ENCODE assay signal across 9 cellular contexts in the genomic region with DNA sequence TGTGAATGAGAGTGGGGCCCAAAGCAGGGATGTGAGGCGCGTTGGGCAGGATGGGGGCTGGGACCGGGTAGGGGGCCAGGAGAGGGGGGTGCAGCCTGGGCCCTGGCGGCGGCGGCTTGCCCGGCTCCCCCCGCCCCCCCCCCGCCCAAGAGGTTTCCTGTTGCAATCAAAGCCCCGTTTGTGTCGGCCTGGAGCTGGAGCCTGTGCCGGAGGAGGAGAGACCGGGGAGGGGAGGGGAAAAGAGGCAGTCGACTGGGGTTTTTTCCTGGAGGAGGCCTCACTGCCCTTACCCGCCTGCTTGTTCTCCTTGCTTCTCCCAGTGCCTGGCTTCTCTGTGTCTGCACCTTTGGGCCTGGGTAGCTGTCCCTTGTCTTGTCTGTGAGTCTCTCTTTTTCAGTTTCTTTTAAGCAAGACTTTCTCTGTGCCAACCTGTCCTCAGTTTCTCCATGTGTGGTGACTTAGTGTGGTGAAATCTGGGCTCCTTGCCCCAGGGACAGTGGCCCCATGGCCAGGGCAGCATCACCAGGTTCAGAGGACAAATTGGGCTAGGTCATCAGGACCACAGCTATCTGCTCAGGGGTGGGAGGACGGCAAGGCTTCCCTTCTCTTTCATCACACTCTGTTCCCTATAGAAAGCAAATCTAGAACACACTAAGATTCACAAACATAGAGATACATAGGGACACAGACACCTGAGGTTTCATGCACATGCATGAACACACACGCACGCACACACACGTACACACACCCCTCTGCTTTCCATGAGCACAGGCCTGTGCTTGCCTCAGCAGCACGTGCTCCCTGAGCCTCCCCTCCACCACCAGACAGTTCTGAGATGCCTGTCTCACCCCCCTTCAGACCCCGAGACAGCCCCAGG. TPM values are rescaled to one million over a fixed set of nuclear protein-coding genes. Genes with fewer than 3 reads are reported as not detected.
DNase-seq lines count a peak whose midpoint lies in the region; ATAC-seq and TF ChIP-seq lines count a peak whose summit lies in the region.
"Had no signal": no experiment of that assay in that cellular context is flagged by ENCODE, and none has a peak within 500 bp of the region (broad histone marks: within the 10 kb centered on the region; RNA-seq: fewer than 3 reads in every experiment).

No MANE protein-coding gene starts in this region.

- H3K4me1 Mint-ChIP-seq in immature natural killer cell = peaks cover 46 to 52% of the 10 kb centered on the region in 2 donors

- peaks cover 0 to 5% (median 0%) of the 10 kb centered on the region in 3 donors for H3K36me3 Mint-ChIP-seq in immature natural killer cell

- peaks cover 9 to 18% (median 11%) of the 10 kb centered on the region in 3 donors for H3K27me3 Mint-ChIP-seq in immature natural killer cell (ENCODE audit: low read depth in 3 of 3)

- no peaks in the 10 kb centered on the region for H3K27me3 ChIP-seq in ascending aorta
- H3K27me3 ChIP-seq in thymus (ENCODE audit: control insufficient read depth, insufficient read depth) = peaks cover 11% of the 10 kb centered on the region
- H3K27me3 ChIP-seq: ovary had no signal

- no peaks in the 10 kb centered on the region for H3K9me3 ChIP-seq in ascending aorta
- H3K9me3 ChIP-seq in thymus (ENCODE audit: control insufficient read depth) = no peaks in the 10 kb centered on the region
- H3K9me3 ChIP-seq: ovary had no signal

- no peaks in the 10 kb centered on the region for H3K9me3 Mint-ChIP-seq in immature natural killer cell

- H3K36me3 ChIP-seq in ascending aorta = peaks cover 9 to 13% of the 10 kb centered on the region in 2 donors
- H3K36me3 ChIP-seq in thymus (ENCODE audit: control insufficient read depth, insufficient read depth) = no peaks in the 10 kb centered on the region
- H3K36me3 ChIP-seq: ovary had no signal

- TF ChIP-seq CTCF in ascending aorta (IDR thresholded peaks at IDR 0.05) = no peak

- ATAC-seq in HG03342 (IDR thresholded peaks at IDR 0.05; ENCODE audit: unreplicated experiment) = no peak

- H3K4me1 ChIP-seq in ascending aorta = peaks cover 24 to 41% of the 10 kb centered on the region in 2 donors
- peaks cover 14% of the 10 kb centered on the region for H3K4me1 ChIP-seq in thymus (ENCODE audit: control insufficient read depth, insufficient read depth, low read length)

- H3K4me3 ChIP-seq in ascending aorta = peak overlapping the region in 1 of 2 donors; percentile 17
- H3K4me3 ChIP-seq in thymus (ENCODE audit: low read length) = no peak overlapping the region
- H3K4me3 ChIP-seq: ovary had no signal

- WGBS in thymus = 20% methylated on average over 21 of the region's 21 CpGs

- peak overlapping the region; percentile 61 to 89 (median 80) for H3K27ac Mint-ChIP-seq in immature natural killer cell

- H3K4me3 Mint-ChIP-seq in immature natural killer cell = peak overlapping the region; percentile 38 to 80 (median 74)

- H3K27ac ChIP-seq in ascending aorta (peak overlapping the region; percentile 92 to 96), thymus (ENCODE audit: low read depth) (peak overlapping the region; percentile 62)

- intact Hi-C loops in ascending aorta (cut with DNase I) = loop anchor here (10.0 kb wide), 1 partner anchor 1179 kb away; no protein-coding TSS in a partner anchor

- peak; percentile 17 to 35 for DNase-seq in NCI-H526 (lab: John Stamatoyannopoulos, UW)
- no peak for DNase-seq in NCI-H526 treated with DMSO at 0.1 percent for 48 hours (lab: John Stamatoyannopoulos, UW)
- DNase-seq in ascending aorta (ENCODE audit: low spot score in 2 of 2) = no peak
- DNase-seq in immature natural killer cell = no peak
- no peak for DNase-seq in NK-92 treated with Interleukin-12 subunit alpha and Interleukin-12 subunit beta, amount 100 ng/mL, for 24 hours (lab: John Stamatoyannopoulos, UW)
- no peak for DNase-seq in cerebellar cortex (ENCODE audit: low spot score)

RNA-seq across cellular contexts. Expression of gene RARG, which starts 8.4 kb away (rescaled TPM):
- total RNA-seq in ascending aorta = 29.8 TPM
- polyA plus RNA-seq in immature natural killer cell (10 to 100 TPM in 1 of 3 donors, 1 to 10 TPM in 2; 2.9 to 10.1 (median 4.7) TPM), thymus (8.5 TPM)

RNA-seq across cellular contexts. Expression of gene ITGB7, which starts 16.6 kb away (rescaled TPM):
- 1.6 TPM for total RNA-seq in ascending aorta
- 100 to 1,000 TPM; 289 to 390 (median 389) TPM for polyA plus RNA-seq in immature natural killer cell
- 9.5 TPM for polyA plus RNA-seq in thymus

RNA-seq across cellular contexts. Expression of gene CSAD, which starts 42.9 kb away (rescaled TPM):
- total RNA-seq in ascending aorta = 30.7 TPM
- polyA plus RNA-seq in immature natural killer cell (1 to 10 TPM in 2 of 3 donors, under 1 TPM in 1; 0.85 to 3.8 (median 2.6) TPM), thymus (61.7 TPM)

RNA-seq across cellular contexts. Expression of gene ZNF740, which starts 43.1 kb away (rescaled TPM):
- total RNA-seq in ascending aorta = 5.9 TPM
- 1 to 10 TPM; 2.0 to 5.1 (median 2.6) TPM for polyA plus RNA-seq in immature natural killer cell
- polyA plus RNA-seq in thymus = 10.3 TPM

RNA-seq across cellular contexts. Expression of gene ESPL1, which starts 44.5 kb away (rescaled TPM):
- not detected for total RNA-seq in ascending aorta
- polyA plus RNA-seq in immature natural killer cell (under 1 TPM in 1 of 3 donors, not detected in 2; 0.53 TPM), thymus (1.7 TPM)

Comparison
In these comparisons a context has a peak if more than half of its experiments do, and no peak if none do; other contexts are left out.
1. DNase-seq: peak in NCI-H526 (2 of 2); none in NCI-H526 treated with DMSO at 0.1 percent for 48 hours (single experiment), ascending aorta (0 of 2), immature natural killer cell (0 of 3), NK-92 treated with Interleukin-12 subunit alpha and Interleukin-12 subunit beta, amount 100 ng/mL, for 24 hours (single experiment) and cerebellar cortex (single experiment).
2. RNA of gene ITGB7, which starts 16.6 kb away (polyA plus RNA-seq): 289 to 390 TPM in immature natural killer cell; 9.5 TPM in thymus (single experiment); every median in the first group is over 10 times any median in the second.
3. RNA of gene CSAD, which starts 42.9 kb away (polyA plus RNA-seq): 61.7 TPM in thymus (single experiment); 0.85 to 3.8 TPM in immature natural killer cell; every median in the first group is over 10 times any median in the second.